In the genomic region with DNA sequence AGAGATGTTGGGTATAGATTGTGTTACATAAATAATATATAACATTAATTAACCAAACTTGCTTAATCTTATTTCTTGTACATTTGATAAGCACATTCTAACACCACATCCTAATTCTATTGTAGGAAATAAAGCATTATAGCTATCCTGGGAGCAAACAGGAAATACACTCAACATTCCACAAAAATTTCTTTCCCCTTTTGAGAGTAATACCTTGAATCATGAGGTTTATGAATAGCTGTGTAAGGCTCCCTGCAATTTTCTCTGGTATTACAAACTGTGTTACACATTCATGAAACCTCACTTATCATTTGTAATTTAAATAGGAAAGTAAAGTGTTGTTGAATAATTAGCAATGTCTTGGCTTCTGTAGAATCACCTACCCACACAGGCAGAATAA, we compare ENCODE assay signal across 28 cellular contexts.
"Had no signal": no experiment of that assay in that cellular context is flagged by ENCODE, and none has a peak within 500 bp of the region (broad histone marks: within the 10 kb centered on the region; RNA-seq: fewer than 3 reads in every experiment).

No MANE protein-coding gene starts in this region.

- H3K9me3 Mint-ChIP-seq: activated B cell treated with CpG ODN at 0.5 μM for 24 hours; activated CD8-positive, alpha-beta T cell treated with anti-CD3 and anti-CD28 coated beads for 36 hours; activated T-cell treated with anti-CD3 and anti-CD28 coated beads, Interleukin-2, amount 50 U/mL, for 4 hours; activated T-helper 17 cell treated with anti-CD3 and anti-CD28 coated beads, Interleukin-2, amount 50 U/mL, for 72 hours; central memory CD8-positive, alpha-beta T cell; dendritic cell treated with granulocyte-macrophage colony-stimulating factor and Interleukin-4, amounts not matched to agents 40 ng/mL and 50 ng/mL, for 4 days; nephron; T-helper 2 cell treated with Interferon-gamma antibody and Interleukin-4, amounts not matched to agents 5 μg/mL and 100 μg/mL, for 36 hours had no signal

- H3K27me3 ChIP-seq: gastroesophageal sphincter, right lobe of liver, stomach, thyroid gland, upper lobe of left lung, vagina had no signal

- H3K4me3 Mint-ChIP-seq: activated B cell treated with CpG ODN at 0.5 μM for 24 hours; activated CD8-positive, alpha-beta T cell treated with anti-CD3 and anti-CD28 coated beads for 36 hours; activated T-cell treated with anti-CD3 and anti-CD28 coated beads, Interleukin-2, amount 50 U/mL, for 4 hours; activated T-helper 17 cell treated with anti-CD3 and anti-CD28 coated beads, Interleukin-2, amount 50 U/mL, for 72 hours; central memory CD8-positive, alpha-beta T cell; dendritic cell treated with granulocyte-macrophage colony-stimulating factor and Interleukin-4, amounts not matched to agents 40 ng/mL and 50 ng/mL, for 4 days; nephron; stimulated activated naive B cell treated with anti-CD40 and anti-IgM and Interleukin-4, amounts not matched to agents 10 μg/mL and 1 μg/mL and 100 μg/mL, for 72 hours; T-helper 2 cell treated with Interferon-gamma antibody and Interleukin-4, amounts not matched to agents 5 μg/mL and 100 μg/mL, for 36 hours had no signal

- H3K4me1 ChIP-seq: gastroesophageal sphincter, right lobe of liver, stomach, thyroid gland, upper lobe of left lung, vagina had no signal

- H3K36me3 Mint-ChIP-seq: stimulated activated naive B cell treated with anti-CD40 and anti-IgM and Interleukin-4, amounts not matched to agents 10 μg/mL and 1 μg/mL and 100 μg/mL, for 72 hours had no signal

- H3K27ac Mint-ChIP-seq: activated B cell treated with CpG ODN at 0.5 μM for 24 hours; activated CD8-positive, alpha-beta T cell treated with anti-CD3 and anti-CD28 coated beads for 36 hours; activated T-helper 17 cell treated with anti-CD3 and anti-CD28 coated beads, Interleukin-2, amount 50 U/mL, for 72 hours; dendritic cell treated with granulocyte-macrophage colony-stimulating factor and Interleukin-4, amounts not matched to agents 40 ng/mL and 50 ng/mL, for 4 days; nephron; stimulated activated naive B cell treated with anti-CD40 and anti-IgM and Interleukin-4, amounts not matched to agents 10 μg/mL and 1 μg/mL and 100 μg/mL, for 72 hours; T-helper 2 cell treated with Interferon-gamma antibody and Interleukin-4, amounts not matched to agents 5 μg/mL and 100 μg/mL, for 36 hours had no signal

- ATAC-seq: activated CD8-positive, alpha-beta T cell treated with anti-CD3 and anti-CD28 coated beads for 36 hours; activated T-cell treated with anti-CD3 and anti-CD28 coated beads, Interleukin-2, amount 50 U/mL, for 4 hours; activated T-helper 17 cell treated with anti-CD3 and anti-CD28 coated beads, Interleukin-2, amount 50 U/mL, for 72 hours; gastroesophageal sphincter; left colon; right lobe of liver; stimulated activated naive B cell treated with anti-CD40 and anti-IgM and Interleukin-4, amounts not matched to agents 10 μg/mL and 1 μg/mL and 100 μg/mL, for 72 hours had no signal

- H3K27ac ChIP-seq: gastroesophageal sphincter, right lobe of liver, stomach, thyroid gland, upper lobe of left lung, vagina had no signal

- H3K4me2 ChIP-seq: smooth muscle cell had no signal

- FAIRE-seq: keratinocyte had no signal

- H3K9me3 ChIP-seq: gastroesophageal sphincter, right lobe of liver, stomach, thyroid gland, upper lobe of left lung, vagina had no signal

- DNase-seq: activated B cell treated with CpG ODN at 0.5 μM for 24 hours; activated CD4-positive, alpha-beta T cell treated with anti-CD3 and anti-CD28 coated beads, Interleukin-2, amount 50 U/mL, for 1 hour; activated CD8-positive, alpha-beta T cell treated with anti-CD3 and anti-CD28 coated beads for 36 hours; activated gamma-delta T cell treated with Interleukin-2 at 50 U/mL for 16 hours; activated naive CD4-positive, alpha-beta T cell treated with anti-CD3 and anti-CD28 coated beads, Interleukin-2, amount 50 U/mL, for 16 hours; activated T-cell treated with anti-CD3 and anti-CD28 coated beads, Interleukin-2, amount 50 U/mL, for 4 hours; amniotic stem cell; effector CD4-positive, alpha-beta T cell; erythroblast; head of caudate nucleus; hippocampal formation; left colon; mammary epithelial cell; right lobe of liver; stimulated activated CD4-positive, alpha-beta T cell treated with anti-CD3 and anti-CD28 coated beads, Interleukin-1b, Interleukin-23, amount 100 ng/mL, for 48 hours; stimulated activated naive B cell treated with anti-CD40 and anti-IgM and Interleukin-4, amounts not matched to agents 10 μg/mL and 1 μg/mL and 100 μg/mL, for 72 hours; stomach; thyroid gland; upper lobe of left lung had no signal

- H3K36me3 ChIP-seq: gastroesophageal sphincter, right lobe of liver, stomach, thyroid gland, upper lobe of left lung, vagina had no signal

- H3K27me3 Mint-ChIP-seq: activated B cell treated with CpG ODN at 0.5 μM for 24 hours; activated CD8-positive, alpha-beta T cell treated with anti-CD3 and anti-CD28 coated beads for 36 hours; activated T-helper 17 cell treated with anti-CD3 and anti-CD28 coated beads, Interleukin-2, amount 50 U/mL, for 72 hours; central memory CD8-positive, alpha-beta T cell; dendritic cell treated with granulocyte-macrophage colony-stimulating factor and Interleukin-4, amounts not matched to agents 40 ng/mL and 50 ng/mL, for 4 days; stimulated activated naive B cell treated with anti-CD40 and anti-IgM and Interleukin-4, amounts not matched to agents 10 μg/mL and 1 μg/mL and 100 μg/mL, for 72 hours had no signal

- H3K4me1 Mint-ChIP-seq: activated B cell treated with CpG ODN at 0.5 μM for 24 hours; activated T-helper 17 cell treated with anti-CD3 and anti-CD28 coated beads, Interleukin-2, amount 50 U/mL, for 72 hours; central memory CD8-positive, alpha-beta T cell; nephron; stimulated activated naive B cell treated with anti-CD40 and anti-IgM and Interleukin-4, amounts not matched to agents 10 μg/mL and 1 μg/mL and 100 μg/mL, for 72 hours had no signal

- H3K4me3 ChIP-seq: gastroesophageal sphincter, right lobe of liver, smooth muscle cell, stomach, thyroid gland, upper lobe of left lung, vagina had no signal
